In the genomic region with DNA sequence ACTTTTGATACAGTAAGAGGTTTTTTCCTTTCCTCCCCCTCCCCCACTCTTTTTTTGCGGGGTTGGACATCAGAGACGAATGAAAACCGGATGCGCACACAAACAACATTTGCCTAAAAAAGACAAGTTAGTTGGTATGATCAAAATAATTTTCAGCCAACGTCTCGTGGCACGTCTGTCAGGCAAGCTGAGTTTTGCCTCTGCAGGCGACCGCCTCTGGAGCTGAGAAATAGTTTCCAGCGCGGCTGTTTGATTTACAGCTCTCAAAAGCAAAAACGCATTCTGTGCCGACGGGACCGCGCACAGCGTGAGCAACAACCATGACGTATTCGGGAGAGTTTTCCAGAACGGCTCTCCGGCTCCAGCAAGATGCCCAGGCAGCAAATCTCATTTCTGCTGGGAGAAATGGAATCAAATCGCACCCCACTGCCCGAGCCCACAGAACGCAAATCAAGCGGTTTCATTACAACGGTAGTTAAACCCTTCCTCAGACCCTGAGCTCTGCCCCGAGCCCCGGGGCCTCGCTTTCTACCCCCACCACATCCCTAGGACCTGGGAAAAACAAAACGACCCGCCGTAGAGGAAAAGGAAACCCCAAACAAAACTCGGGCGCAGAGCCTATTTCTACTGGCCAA, we compare ENCODE assay signal across 8 cellular contexts. TPM values are rescaled to one million over a fixed set of nuclear protein-coding genes. Genes with fewer than 3 reads are reported as not detected.
DNase-seq lines count a peak whose midpoint lies in the region; ATAC-seq and TF ChIP-seq lines count a peak whose summit lies in the region.

No MANE protein-coding gene starts in this region.

- TF ChIP-seq CTCF in brain microvascular endothelial cell (IDR thresholded peaks at IDR 0.05; ENCODE audit: low read depth, low read length, missing control alignments): no peak

- H3K79me2 ChIP-seq in Karpas-422 (ENCODE audit: low read length): no peaks in the 10 kb centered on the region

- H3K36me3 ChIP-seq in Karpas-422 (ENCODE audit: insufficient read depth, low read length) (no peaks in the 10 kb centered on the region), brain microvascular endothelial cell (replicated peaks) (no peaks in the 10 kb centered on the region)

- H3K9ac ChIP-seq in Karpas-422 (ENCODE audit: low read length): peak overlapping the region; percentile 82

- DNase-seq in C1 segment of cervical spinal cord (lab: John Stamatoyannopoulos, UW): peak in 12 of 14 donors; percentile 74 to 92 (median 88)
- peak; percentile 81 for DNase-seq in Karpas-422
- DNase-seq in T-helper 1 cell: peak; percentile 32 to 75 (median 59)
- DNase-seq in brain microvascular endothelial cell: peak; percentile 70
- DNase-seq in inferior parietal cortex (ENCODE audit: extremely low spot score): peak; percentile 89
- DNase-seq in stimulated activated CD4-positive, alpha-beta T cell treated with anti-CD3 and anti-CD28 coated beads, Interleukin-12 subunit alpha, Interleukin-12 subunit beta, amount 100 ng/mL, for 24 hours (ENCODE audit: low read depth in 2 of 2): peak; percentile 55

- no peaks in the 10 kb centered on the region for H3K9me2 ChIP-seq in Karpas-422 (replicated peaks; ENCODE audit: insufficient read depth, low read length)

- peaks cover 24% of the 10 kb centered on the region for H3K4me1 ChIP-seq in Karpas-422 (ENCODE audit: low read length)

- in situ Hi-C loops in brain microvascular endothelial cell (cut with HindIII; ENCODE audit: low pct_ligation_motif_present, low sequenced_read_pairs): no loop called here

- H3K27me3 ChIP-seq in Karpas-422 (ENCODE audit: low read length) (no peaks in the 10 kb centered on the region), brain microvascular endothelial cell (replicated peaks) (no peaks in the 10 kb centered on the region)

- H3K4me2 ChIP-seq in Karpas-422 (ENCODE audit: low read depth, low read length, poor library complexity, severe bottlenecking): peak overlapping the region; percentile 89

- no peaks in the 10 kb centered on the region for H4K20me1 ChIP-seq in Karpas-422 (ENCODE audit: insufficient read depth, low read depth, low read length)

- ATAC-seq in GM21360 (IDR thresholded peaks at IDR 0.05; ENCODE audit: unreplicated experiment) (peak; percentile 13), HG03139 (IDR thresholded peaks at IDR 0.05; ENCODE audit: unreplicated experiment) (no peak)

- H3K27ac ChIP-seq in Karpas-422 (ENCODE audit: low read length) (peak overlapping the region; percentile 70), brain microvascular endothelial cell (peak overlapping the region; percentile 99)

- H2AFZ ChIP-seq in Karpas-422 (ENCODE audit: low read length): peak overlapping the region; percentile 95

- H3K4me3 ChIP-seq in Karpas-422 (ENCODE audit: low read length) (peak overlapping the region; percentile 77), brain microvascular endothelial cell (ENCODE audit: low read depth, low read length) (peak overlapping the region; percentile 75)

- no peaks in the 10 kb centered on the region for H3K9me3 ChIP-seq in Karpas-422 (ENCODE audit: low read length)

RNA-seq across cellular contexts. Expression of gene CALM1, which starts 14.2 kb away (rescaled TPM):
- 560 and 724 TPM in 2 replicates for total RNA-seq in Karpas-422 (2014; rRNA removed; shearing (Covaris generic); ENCODE audit: low replicate concordance)

RNA-seq across cellular contexts. Expression of gene NRDE2, which starts 50.9 kb away (rescaled TPM):
- 19.5 and 22.3 TPM in 2 replicates for total RNA-seq in Karpas-422 (2014; rRNA removed; shearing (Covaris generic); ENCODE audit: low replicate concordance)
